In the genomic region with DNA sequence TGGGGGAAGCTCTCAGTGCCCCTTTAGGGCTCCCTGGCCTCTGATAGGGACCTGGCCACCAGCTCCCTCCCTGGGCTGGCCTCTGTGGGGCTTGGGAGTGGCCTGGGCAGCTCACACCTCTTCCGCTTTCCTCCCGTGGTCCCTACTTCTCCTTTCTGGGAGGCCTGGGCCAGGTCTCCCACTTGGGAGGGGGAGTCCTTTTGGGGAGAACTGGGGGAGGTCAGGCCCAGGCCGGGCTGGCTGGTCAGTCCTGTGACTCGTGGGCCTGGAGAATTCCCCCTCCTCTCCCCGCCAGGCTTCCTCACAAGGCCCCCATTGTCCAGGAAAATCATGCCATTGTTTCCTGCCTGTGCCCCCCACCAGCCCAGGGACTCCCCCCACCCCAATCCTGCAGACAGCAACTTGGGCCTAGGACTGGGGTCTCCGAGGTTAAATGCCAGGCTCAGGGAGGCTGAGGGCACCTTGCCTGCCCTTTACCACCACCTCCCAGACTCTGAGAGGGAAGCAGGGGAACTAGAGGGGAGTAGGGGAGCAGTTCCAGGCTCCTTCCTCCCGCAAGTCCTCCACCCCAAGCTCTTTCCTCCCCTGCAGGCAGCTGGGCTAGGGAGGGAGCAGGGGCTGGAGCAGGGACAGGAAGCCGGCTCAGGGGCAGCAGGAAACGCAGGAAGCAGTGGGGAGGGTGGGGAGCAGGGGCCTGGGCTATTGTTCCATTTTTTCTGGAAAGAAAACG, we compare ENCODE assay signal across 8 cellular contexts. TPM values are rescaled to one million over a fixed set of nuclear protein-coding genes. Genes with fewer than 3 reads are reported as not detected.
A peak's percentile ranks its signal among the peaks of the same experiment; 100 is the strongest.
DNase-seq lines count a peak whose midpoint lies in the region; ATAC-seq and TF ChIP-seq lines count a peak whose summit lies in the region.

No MANE protein-coding gene starts in this region.

- H3K9me3 ChIP-seq in right lobe of liver = no peaks in the 10 kb centered on the region
- H3K9me3 ChIP-seq in thyroid gland = no peaks in the 10 kb centered on the region

- intact Hi-C loops in right lobe of liver (cut with DNase I) = no loop called here
- intact Hi-C loops in thyroid gland (cut with DNase I) = no loop called here

- no peak for DNase-seq in T-helper 2 cell treated with Interferon-gamma antibody and Interleukin-4, amounts not matched to agents 5 μg/mL and 100 μg/mL, for 36 hours (ENCODE audit: low spot score)
- DNase-seq in T-helper 2 cell (no peak), astrocyte of the spinal cord (ENCODE audit: low read depth, low spot score) (no peak), right lobe of liver (peak in 2 of 3 donors; percentile 66 to 78), thyroid gland (peak in 1 of 2 donors; percentile 19), HEK293T (ENCODE audit: extremely low spot score) (no peak), NCI-H1417 (lab: John Stamatoyannopoulos, UW) (no peak), NCI-H524 (lab: John Stamatoyannopoulos, UW) (no peak)

- H3K4me3 Mint-ChIP-seq in T-helper 2 cell treated with Interferon-gamma antibody and Interleukin-4, amounts not matched to agents 5 μg/mL and 100 μg/mL, for 36 hours = peak overlapping the region; percentile 91

- POLR2A ChIA-PET in HEK293T (lab: Yijun Ruan, JAX) = interaction anchor here (1.0 to 1.1 kb wide), 2 partner anchors 27 to 224 kb away, joined by 3 read pairs; a partner anchor contains a TSS

- TF ChIP-seq CTCF in astrocyte of the spinal cord (IDR thresholded peaks at IDR 0.05; ENCODE audit: low read depth, low read length) (no peak), right lobe of liver (IDR thresholded peaks at IDR 0.05) (no peak), thyroid gland (IDR thresholded peaks at IDR 0.05) (no peak)

- H3K4me1 Mint-ChIP-seq in T-helper 2 cell treated with Interferon-gamma antibody and Interleukin-4, amounts not matched to agents 5 μg/mL and 100 μg/mL, for 36 hours (ENCODE audit: low read depth) = peaks cover 30% of the 10 kb centered on the region

- H3K4me3 ChIP-seq in astrocyte of the spinal cord (ENCODE audit: low read depth, low read length) (peak overlapping the region; percentile 76), right lobe of liver (peak overlapping the region; percentile 99), thyroid gland (replicated peaks in 1 of 3) (peak overlapping the region in 1 of 3 donors; percentile 7)

- CTCF ChIA-PET in HEK293T (lab: Yijun Ruan, JAX) = no interaction called here

- ATAC-seq in right lobe of liver = peak in 1 of 4 donors; percentile 1

- peak overlapping the region; percentile 77 for H3K27ac Mint-ChIP-seq in T-helper 2 cell treated with Interferon-gamma antibody and Interleukin-4, amounts not matched to agents 5 μg/mL and 100 μg/mL, for 36 hours

- H3K27me3 ChIP-seq in right lobe of liver (no peaks in the 10 kb centered on the region), thyroid gland (no peaks in the 10 kb centered on the region)

- H3K27ac ChIP-seq in right lobe of liver (peak overlapping the region; percentile 44 to 96 (median 95)), thyroid gland (peak overlapping the region in 2 of 3 donors; percentile 46 to 90)

- H3K36me3 ChIP-seq in right lobe of liver (peaks cover 0 to 21% (median 2%) of the 10 kb centered on the region in 4 donors), thyroid gland (no peaks in the 10 kb centered on the region)

- H3K36me3 Mint-ChIP-seq in T-helper 2 cell treated with Interferon-gamma antibody and Interleukin-4, amounts not matched to agents 5 μg/mL and 100 μg/mL, for 36 hours (ENCODE audit: low read depth) = peaks cover 35% of the 10 kb centered on the region

- TF ChIP-seq POLR2A in right lobe of liver (IDR thresholded peaks at IDR 0.05) (no peak), thyroid gland (IDR thresholded peaks at IDR 0.05) (no peak)

- 48% methylated on average over 7 of the region's 10 CpGs for WGBS in right lobe of liver (ENCODE audit: insufficient coverage, low coverage, low lambda C conversion rate, missing lambda C conversion rate)
- WGBS in thyroid gland, 2 donors = 69 to 70% methylated on average over 8 to 10 of the region's 10 CpGs

- no peaks in the 10 kb centered on the region for H3K9me3 Mint-ChIP-seq in T-helper 2 cell treated with Interferon-gamma antibody and Interleukin-4, amounts not matched to agents 5 μg/mL and 100 μg/mL, for 36 hours

- in situ Hi-C loops in astrocyte of the spinal cord (cut with HindIII; ENCODE audit: low sequenced_read_pairs) = no loop called here

- peaks cover 3% of the 10 kb centered on the region for H3K27me3 Mint-ChIP-seq in T-helper 2 cell treated with Interferon-gamma antibody and Interleukin-4, amounts not matched to agents 5 μg/mL and 100 μg/mL, for 36 hours (ENCODE audit: low read depth)

- peaks cover 0 to 31% (median 11%) of the 10 kb centered on the region in 4 donors for H3K4me1 ChIP-seq in right lobe of liver
- H3K4me1 ChIP-seq in thyroid gland = peaks cover 31 to 55% of the 10 kb centered on the region in 2 donors

TF ChIP-seq in HEK293T, 16 proteins besides CTCF, POLR2A, EP300 and RAD21:
- TF ChIP-seq SP1 (IDR thresholded peaks at IDR 0.05) (no peak), L3MBTL2 (conservative IDR thresholded peaks at IDR 0.05) (no peak), HDGF (IDR thresholded peaks at IDR 0.05; ENCODE audit: borderline replicate concordance) (no peak), FOXK2 (IDR thresholded peaks at IDR 0.05) (no peak), TARDBP (IDR thresholded peaks at IDR 0.05) (no peak), ELF4 (IDR thresholded peaks at IDR 0.05) (no peak), FOXM1 (IDR thresholded peaks at IDR 0.05; ENCODE audit: borderline replicate concordance) (no peak), ARNT (IDR thresholded peaks at IDR 0.05) (no peak), CTBP1 (IDR thresholded peaks at IDR 0.05; ENCODE audit: borderline replicate concordance) (no peak), FOXA1 (IDR thresholded peaks at IDR 0.05) (no peak), BHLHE40 (IDR thresholded peaks at IDR 0.05; ENCODE audit: borderline replicate concordance) (no peak), ZNF384 (IDR thresholded peaks at IDR 0.05) (no peak), SUZ12 (IDR thresholded peaks at IDR 0.05) (no peak), NFRKB (IDR thresholded peaks at IDR 0.05) (no peak), LEF1 (IDR thresholded peaks at IDR 0.05; ENCODE audit: borderline replicate concordance) (no peak)
- TF ChIP-seq, protein P1, sequence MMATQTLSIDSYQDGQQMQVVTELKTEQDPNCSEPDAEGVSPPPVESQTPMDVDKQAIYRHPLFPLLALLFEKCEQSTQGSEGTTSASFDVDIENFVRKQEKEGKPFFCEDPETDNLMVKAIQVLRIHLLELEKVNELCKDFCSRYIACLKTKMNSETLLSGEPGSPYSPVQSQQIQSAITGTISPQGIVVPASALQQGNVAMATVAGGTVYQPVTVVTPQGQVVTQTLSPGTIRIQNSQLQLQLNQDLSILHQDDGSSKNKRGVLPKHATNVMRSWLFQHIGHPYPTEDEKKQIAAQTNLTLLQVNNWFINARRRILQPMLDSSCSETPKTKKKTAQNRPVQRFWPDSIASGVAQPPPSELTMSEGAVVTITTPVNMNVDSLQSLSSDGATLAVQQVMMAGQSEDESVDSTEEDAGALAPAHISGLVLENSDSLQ (IDR thresholded peaks at IDR 0.05) = no peak

RNA-seq across cellular contexts. Expression of a gene that starts 2.8 kb away (rescaled TPM):
- total RNA-seq in right lobe of liver (10 to 100 TPM; 48.3 to 67.1 (median 60.9) TPM), thyroid gland (10 to 100 TPM; 43.1 to 67.8 (median 51.3) TPM)

RNA-seq across cellular contexts. Expression of a gene that starts 4.4 kb away (rescaled TPM):
- total RNA-seq in right lobe of liver (10 to 100 TPM; 11.2 to 32.9 (median 12.4) TPM), thyroid gland (10 to 100 TPM; 18.9 to 54.2 (median 47.0) TPM)

RNA-seq across cellular contexts. Expression of a gene that starts 15.6 kb away (rescaled TPM):
- total RNA-seq in right lobe of liver (under 1 TPM in 1 of 6 experiments, not detected in 5; 0.31 TPM), thyroid gland (1 to 10 TPM in 1 of 4 donors, not detected in 3; 1.2 TPM)

RNA-seq across cellular contexts. Expression of a gene that starts 26.7 kb away (rescaled TPM):
- 10 to 100 TPM; 21.1 to 34.1 (median 25.3) TPM for total RNA-seq in right lobe of liver
- total RNA-seq in thyroid gland = 10 to 100 TPM; 19.2 to 40.6 (median 32.7) TPM

RNA-seq across cellular contexts. Expression of a gene that starts 35.3 kb away (rescaled TPM):
- total RNA-seq in right lobe of liver = 10 to 100 TPM; 10.0 to 29.9 (median 13.7) TPM
- 10 to 100 TPM in 2 of 4 donors, 1 to 10 TPM in 2; 8.6 to 18.8 (median 12.0) TPM for total RNA-seq in thyroid gland

Comparison
In these comparisons a context has a peak if more than half of its experiments do, and no peak if none do; other contexts are left out.
1. DNase-seq: peak in right lobe of liver (2 of 3); none in T-helper 2 cell treated with Interferon-gamma antibody and Interleukin-4, amounts not matched to agents 5 μg/mL and 100 μg/mL, for 36 hours (single experiment), T-helper 2 cell (0 of 5), astrocyte of the spinal cord (single experiment), HEK293T (single experiment), NCI-H1417 (0 of 3) and NCI-H524 (0 of 2).